24 cellular contexts compared by ENCODE assay signal in genomic region chr7:42618649-42619315, GRCh38.
DNase-seq lines count a peak whose midpoint lies in the region; ATAC-seq and TF ChIP-seq lines count a peak whose summit lies in the region.
"Had no signal": no experiment of that assay in that cellular context is flagged by ENCODE, and none has a peak within 500 bp of the region (broad histone marks: within the 10 kb centered on the region; RNA-seq: fewer than 3 reads in every experiment).

No MANE protein-coding gene starts in this region.

- no peak overlapping the region for H3K27ac Mint-ChIP-seq in activated T-cell treated with anti-CD3 and anti-CD28 coated beads, Interleukin-2, amount 50 U/mL, for 72 hours
- H3K27ac Mint-ChIP-seq: B cell had no signal

- no peak for ATAC-seq in activated T-cell treated with anti-CD3 and anti-CD28 coated beads, Interleukin-2, amount 50 U/mL, for 72 hours (replicated peaks in 1 of 2)

- H3K36me3 ChIP-seq in trophoblast cell (ENCODE audit: control insufficient read depth in 1 of 2, insufficient read depth in 2 of 2, low read length in 2 of 2), result no peaks in the 10 kb centered on the region

- no peak overlapping the region for H2BK120ac ChIP-seq in trophoblast cell (ENCODE audit: insufficient read depth, low read length, poor library complexity)

- no peaks in the 10 kb centered on the region for H3K36me3 Mint-ChIP-seq in activated T-cell treated with anti-CD3 and anti-CD28 coated beads, Interleukin-2, amount 50 U/mL, for 72 hours (ENCODE audit: insufficient read depth in 2 of 2)

- peak; percentile 25 for DNase-seq in SKM-1 treated with dmso at 0.1 percent for 144 hours (lab: John Stamatoyannopoulos, UW; ENCODE audit: unreplicated experiment)
- no peak for DNase-seq in SKM-1 (lab: John Stamatoyannopoulos, UW; ENCODE audit: unreplicated experiment)
- peak; percentile 55 for DNase-seq in OCI-M1 (lab: John Stamatoyannopoulos, UW)
- peak; percentile 26 for DNase-seq in epithelial cell of esophagus (ENCODE audit: low read depth)
- DNase-seq in trophoblast cell, result peak; percentile 14 to 70
- no peak for DNase-seq in activated T-cell treated with anti-CD3 and anti-CD28 coated beads, Interleukin-2, amount 50 U/mL, for 72 hours
- DNase-seq in NOMO-1 (lab: John Stamatoyannopoulos, UW; ENCODE audit: unreplicated experiment in 2 of 2), result no peak
- DNase-seq in effector CD8-positive, alpha-beta T cell (lab: John Stamatoyannopoulos, UW), result no peak
- DNase-seq: 8988T; Caco-2; DMS153; GF-D8; GOT3; KBM-7; NCI-H1092 treated with DMSO at 0.1 percent for 48 hours; NCI-H146; NCI-H2029 treated with DMSO at 0.1 percent for 48 hours; NCI-H2171 treated with DMSO at 0.1 percent for 48 hours; NCI-H446; NCI-H526 treated with DMSO at 0.1 percent for 48 hours; NK-92 treated with Interleukin-12 subunit alpha and Interleukin-12 subunit beta, amount 100 ng/mL, for 24 hours; SHP77 treated with DMSO at 0.1 percent for 48 hours; SW 1271 had no signal

- H4K12ac ChIP-seq in trophoblast cell (ENCODE audit: low read depth, low read length), result no peak overlapping the region

- no peak overlapping the region for H3K4me3 ChIP-seq in epithelial cell of esophagus (ENCODE audit: low read length)
- no peak overlapping the region for H3K4me3 ChIP-seq in trophoblast cell (ENCODE audit: low read depth, low read length)

- no peak overlapping the region for H3K4ac ChIP-seq in trophoblast cell (ENCODE audit: low read depth, low read length)

- no peak overlapping the region for H2BK5ac ChIP-seq in trophoblast cell (ENCODE audit: low read depth, low read length, poor library complexity)

- H2BK12ac ChIP-seq in trophoblast cell (ENCODE audit: low read length), result no peak overlapping the region

- H3K27me3 Mint-ChIP-seq in activated T-cell treated with anti-CD3 and anti-CD28 coated beads, Interleukin-2, amount 50 U/mL, for 72 hours (ENCODE audit: low read depth), result no peaks in the 10 kb centered on the region
- H3K27me3 Mint-ChIP-seq: B cell had no signal

- no peak overlapping the region for H3K27ac ChIP-seq in trophoblast cell (ENCODE audit: low read depth, low read length)

- no peak overlapping the region for H3K18ac ChIP-seq in trophoblast cell (ENCODE audit: low read length)

- no peak overlapping the region for H4K8ac ChIP-seq in trophoblast cell (ENCODE audit: low read depth, low read length)

- TF ChIP-seq CTCF in epithelial cell of esophagus (IDR thresholded peaks at IDR 0.05; ENCODE audit: insufficient read depth, low read depth, low read length, missing control alignments), result no peak

- no peak overlapping the region for H2AFZ ChIP-seq in trophoblast cell (ENCODE audit: insufficient read depth, low read length, poor library complexity)

- no CpG with 5 or more reads among the region's 6 CpGs for WGBS in trophoblast cell (ENCODE audit: extremely low coverage, insufficient coverage, insufficient read length)

- no peak overlapping the region for H3K14ac ChIP-seq in trophoblast cell (ENCODE audit: low read length)

- peaks cover 2% of the 10 kb centered on the region for H3K9me3 ChIP-seq in trophoblast cell (ENCODE audit: insufficient read depth, low read depth, low read length)
- H3K9me3 ChIP-seq: Caco-2 had no signal

- no peaks in the 10 kb centered on the region for H3K79me2 ChIP-seq in trophoblast cell (ENCODE audit: control insufficient read depth, insufficient read depth, low read length, poor library complexity)

- H3K23ac ChIP-seq in trophoblast cell (ENCODE audit: low read length), result no peak overlapping the region

- no peak overlapping the region for H2AK5ac ChIP-seq in trophoblast cell (ENCODE audit: low read length)

- H3K9ac ChIP-seq in trophoblast cell (ENCODE audit: low read length), result no peak overlapping the region

- no peak overlapping the region for H4K91ac ChIP-seq in trophoblast cell (ENCODE audit: low read depth, low read length)

- no peaks in the 10 kb centered on the region for H3K4me1 Mint-ChIP-seq in activated T-cell treated with anti-CD3 and anti-CD28 coated beads, Interleukin-2, amount 50 U/mL, for 72 hours (ENCODE audit: low read depth)
- H3K4me1 Mint-ChIP-seq: B cell had no signal

- no peak overlapping the region for H3K4me3 Mint-ChIP-seq in activated T-cell treated with anti-CD3 and anti-CD28 coated beads, Interleukin-2, amount 50 U/mL, for 72 hours
- H3K4me3 Mint-ChIP-seq: B cell had no signal

- H3K9me3 Mint-ChIP-seq in activated T-cell treated with anti-CD3 and anti-CD28 coated beads, Interleukin-2, amount 50 U/mL, for 72 hours, result peaks cover 0 to 2% of the 10 kb centered on the region in 2 donors

- H3K4me1 ChIP-seq in trophoblast cell (ENCODE audit: control insufficient read depth in 1 of 2, insufficient read depth in 2 of 2, low read length in 2 of 2), result no peaks in the 10 kb centered on the region
- H3K4me1 ChIP-seq: Caco-2 had no signal

- no peaks in the 10 kb centered on the region for H3K27me3 ChIP-seq in trophoblast cell (ENCODE audit: insufficient read depth, low read length)

- no peak overlapping the region for H3K4me2 ChIP-seq in trophoblast cell (ENCODE audit: low read length)

- H3K79me1 ChIP-seq in trophoblast cell (ENCODE audit: low read length), result no peaks in the 10 kb centered on the region

Comparison
In these comparisons a context has a peak if more than half of its experiments do, and no peak if none do; other contexts are left out.
1. DNase-seq: peak in SKM-1 treated with dmso at 0.1 percent for 144 hours (single experiment), OCI-M1 (single experiment), epithelial cell of esophagus (single experiment) and trophoblast cell (2 of 2); none in SKM-1 (single experiment), activated T-cell treated with anti-CD3 and anti-CD28 coated beads, Interleukin-2, amount 50 U/mL, for 72 hours (0 of 2), NOMO-1 (0 of 2) and effector CD8-positive, alpha-beta T cell (single experiment).